Comparison of ENCODE assay signal across 29 cellular contexts in the genomic region with DNA sequence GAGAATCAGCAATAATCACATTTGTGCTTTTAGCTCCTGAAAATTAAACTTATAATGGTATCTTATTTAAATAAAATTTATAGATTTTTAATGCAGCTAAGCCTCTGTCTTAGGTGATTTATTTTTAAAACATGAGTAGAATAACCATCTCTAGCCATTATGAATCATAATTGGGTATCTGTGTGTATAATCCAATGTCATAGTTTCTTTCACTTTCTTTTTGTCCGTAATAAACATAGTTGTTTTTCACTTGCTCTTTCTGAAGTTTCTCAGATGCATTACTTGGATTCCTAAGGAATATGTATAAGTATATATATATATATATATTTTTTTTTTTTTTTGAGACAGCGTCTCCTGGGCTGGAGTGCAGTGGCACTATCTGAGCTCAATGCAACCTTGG.
"Had no signal": no experiment of that assay in that cellular context is flagged by ENCODE, and none has a peak within 500 bp of the region (broad histone marks: within the 10 kb centered on the region; RNA-seq: fewer than 3 reads in every experiment).

No MANE protein-coding gene starts in this region.

- H3K9ac ChIP-seq: neural progenitor cell, parathyroid adenoma had no signal

- ATAC-seq: activated CD4-positive, CD25-positive, alpha-beta regulatory T cell treated with anti-CD3 and anti-CD28 coated beads, Interleukin-2, amount 50 U/mL, for 24 hours; body of pancreas; natural killer cell; psoas muscle; stimulated activated effector memory CD8-positive, alpha-beta T cell treated with anti-CD3 and anti-CD28 coated beads, Interleukin-12 subunit alpha, Interleukin-12 subunit beta, amount 100 ng/mL, for 72 hours had no signal

- H3K4me1 ChIP-seq: adrenal gland, body of pancreas, esophagus muscularis mucosa, left ventricle myocardium inferior, neural progenitor cell, parathyroid adenoma, psoas muscle, sigmoid colon, uterus had no signal

- H2AFZ ChIP-seq: neural progenitor cell, parathyroid adenoma had no signal

- H3K79me2 ChIP-seq: parathyroid adenoma had no signal

- DNase-seq: activated CD4-positive, alpha-beta memory T cell treated with anti-CD3 and anti-CD28 coated beads for 36 hours; activated CD4-positive, alpha-beta T cell treated with anti-CD3 and anti-CD28 coated beads, Interleukin-2, amount 10 ng/mL, durations not matched to agents 24 days and 14 days; activated CD8-positive, alpha-beta memory T cell treated with anti-CD3 and anti-CD28 coated beads, Interleukin-2, amount 50 U/mL, for 4 hours; activated effector memory CD4-positive, alpha-beta T cell treated with anti-CD3 and anti-CD28 coated beads, Interleukin-2, amount 50 U/mL, for 16 hours; activated naive CD4-positive, alpha-beta T cell treated with anti-CD3 and anti-CD28 coated beads for 36 hours; activated naive CD8-positive, alpha-beta T cell treated with anti-CD3 and anti-CD28 coated beads for 36 hours; activated T-cell treated with anti-CD3 and anti-CD28 coated beads, Interleukin-2, amount 50 U/mL, for 1 hour; aorta; body of pancreas; dermis blood vessel endothelial cell; effector CD4-positive, alpha-beta T cell; foreskin melanocyte; islet precursor cell; left ventricle myocardium inferior; mesendoderm; natural killer cell; occipital lobe; psoas muscle; sigmoid colon; small intestine; stimulated activated CD4-positive, alpha-beta T cell treated with anti-CD3 and anti-CD28 coated beads, Interleukin-4, amount 100 ng/mL, for 24 hours; uterus had no signal

- H3K9me3 ChIP-seq: body of pancreas, esophagus muscularis mucosa, psoas muscle, sigmoid colon, uterus had no signal

- H3K4me3 ChIP-seq: body of pancreas, esophagus muscularis mucosa, left ventricle myocardium inferior, lung, neural progenitor cell, psoas muscle, sigmoid colon, uterus had no signal

- H3K36me3 ChIP-seq: adrenal gland, esophagus muscularis mucosa, left ventricle myocardium inferior, neural progenitor cell, sigmoid colon, uterus had no signal

- H3K27me3 ChIP-seq: adrenal gland, body of pancreas, esophagus muscularis mucosa, neural progenitor cell, sigmoid colon, uterus had no signal

- H3K4me2 ChIP-seq: neural progenitor cell had no signal

- H3K27ac ChIP-seq: adrenal gland, body of pancreas, esophagus muscularis mucosa, left ventricle myocardium inferior, neural progenitor cell, parathyroid adenoma, psoas muscle, sigmoid colon, uterus had no signal
